ENCODE assay signal across 1 cellular context in genomic region chr11:66842501-66842895, GRCh38.
TF ChIP-seq lines count a peak whose summit lies in the region.

No MANE protein-coding gene starts in this region.

TF ChIP-seq in K562, 482 proteins besides CTCF, POLR2A, EP300 and RAD21:
- TF ChIP-seq ATF3 (IDR thresholded peaks at IDR 0.05) (no peak), ATF3 (CRISPR knock-in tag; conservative IDR thresholded peaks at IDR 0.05) (0 out of 2 replicates have a peak, but pooled peaks have one; percentile 5), CHD1 (IDR thresholded peaks at IDR 0.05; ENCODE audit: low read length) (peak; percentile 17), SIN3A (IDR thresholded peaks at IDR 0.05; ENCODE audit: borderline replicate concordance in 2 of 2, control insufficient read depth in 1 of 2, low read depth in 2 of 2, low read length in 2 of 2) (0 out of 4 replicates have a peak, but pooled peaks of 1 of the 2 experiments have one; percentile 4), WHSC1 (IDR thresholded peaks at IDR 0.05; ENCODE audit: low read length) (no peak)
TF ChIP-seq in K562: peak in this region for 3.
